ENCODE assay signal across 20 cellular contexts in genomic region chr6:159766923-159767322, GRCh38. TPM values are rescaled to one million over a fixed set of nuclear protein-coding genes. Genes with fewer than 3 reads are reported as not detected.
"Had no signal": no experiment of that assay in that cellular context is flagged by ENCODE, and none has a peak within 500 bp of the region (broad histone marks: within the 10 kb centered on the region; RNA-seq: fewer than 3 reads in every experiment).

No MANE protein-coding gene starts in this region.

- H3K4me3 ChIP-seq: ascending aorta, esophagus squamous epithelium, mucosa of descending colon had no signal

- DNase-seq: activated CD4-positive, alpha-beta memory T cell treated with anti-CD3 and anti-CD28 coated beads for 36 hours; activated CD8-positive, alpha-beta memory T cell treated with anti-CD3 and anti-CD28 coated beads, Interleukin-2, amount 50 U/mL, for 48 hours; activated effector memory CD4-positive, alpha-beta T cell treated with anti-CD3 and anti-CD28 coated beads, Interleukin-2, amount 50 U/mL, for 16 hours; activated naive CD8-positive, alpha-beta T cell treated with anti-CD3 and anti-CD28 coated beads, Interleukin-2, amount 10 ng/mL, durations not matched to agents 7 days and 5 days; esophagus squamous epithelium; foreskin keratinocyte; head of caudate nucleus; left colon; mucosa of descending colon; natural killer cell; nucleus accumbens; right cardiac atrium; stimulated activated CD4-positive, alpha-beta T cell treated with anti-CD3 and anti-CD28 coated beads, Interleukin-1b, Interleukin-23, amount 100 ng/mL, for 48 hours; stimulated activated naive CD4-positive, alpha-beta T cell; T-helper 2 cell had no signal

- H3K9me3 ChIP-seq: ascending aorta, esophagus squamous epithelium, mucosa of descending colon had no signal

- H3K27ac ChIP-seq: ascending aorta, esophagus squamous epithelium, foreskin keratinocyte had no signal

- H3K27me3 ChIP-seq: ascending aorta, esophagus squamous epithelium, foreskin keratinocyte had no signal

- ATAC-seq: foreskin keratinocyte, left colon, mucosa of descending colon, natural killer cell, right cardiac atrium had no signal

RNA-seq across cellular contexts. Expression of gene PNLDC1, which starts 33.2 kb away (rescaled TPM):
- total RNA-seq: ascending aorta, esophagus squamous epithelium, left colon, lung microvascular endothelial cell, progenitor cell of endocrine pancreas, temporal lobe, urinary bladder had no signal
